Comparison of ENCODE assay signal across 1 cellular context in the genomic region with DNA sequence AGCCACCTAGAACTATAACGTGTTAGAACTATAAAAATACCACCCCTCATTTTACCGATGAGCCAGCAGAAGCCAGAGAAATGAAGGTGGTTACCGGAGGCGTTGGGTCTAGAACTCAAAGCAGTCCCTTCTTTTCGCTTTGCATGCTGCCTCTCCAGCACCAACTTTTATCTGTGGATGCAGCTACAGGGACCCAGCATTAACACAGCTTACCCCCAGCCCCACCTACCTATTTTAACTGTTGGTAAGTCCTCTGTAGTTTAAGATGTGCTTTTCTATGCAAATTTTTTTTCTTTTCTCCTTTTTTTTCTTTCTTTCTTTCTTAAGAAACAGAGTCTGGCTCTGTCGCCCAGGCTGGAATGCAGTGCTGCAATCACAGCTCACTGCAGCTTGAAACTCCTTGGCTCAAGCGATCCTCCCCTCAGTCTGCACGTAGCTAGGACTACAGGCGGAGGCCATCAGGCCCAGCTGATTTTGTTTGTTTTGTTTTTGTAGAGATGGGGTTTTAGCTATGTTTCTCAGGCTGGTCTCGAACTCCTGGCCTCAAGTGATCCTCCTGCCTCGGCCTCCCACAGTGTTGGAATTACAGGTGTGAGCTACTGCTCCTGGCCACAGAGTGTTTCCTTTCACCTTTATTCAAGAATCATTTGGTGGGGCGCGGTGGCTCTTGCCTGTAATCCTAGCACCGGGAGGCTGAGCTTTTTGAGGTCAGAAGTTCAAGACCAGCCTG.
TF ChIP-seq lines count a peak whose summit lies in the region.

No MANE protein-coding gene starts in this region.

TF ChIP-seq in endothelial cell of umbilical vein, 7 proteins besides CTCF, POLR2A, EP300 and RAD21 (continued from another document):
- TF ChIP-seq, protein P1, sequence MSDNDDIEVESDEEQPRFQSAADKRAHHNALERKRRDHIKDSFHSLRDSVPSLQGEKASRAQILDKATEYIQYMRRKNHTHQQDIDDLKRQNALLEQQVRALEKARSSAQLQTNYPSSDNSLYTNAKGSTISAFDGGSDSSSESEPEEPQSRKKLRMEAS (IDR thresholded peaks at IDR 0.05; ENCODE audit: insufficient read depth, insufficient read length), result no peak
